ENCODE assay signal across 21 cellular contexts in genomic region chr1:117702654-117703053, GRCh38.
"Had no signal": no experiment of that assay in that cellular context is flagged by ENCODE, and none has a peak within 500 bp of the region (broad histone marks: within the 10 kb centered on the region; RNA-seq: fewer than 3 reads in every experiment).

No MANE protein-coding gene starts in this region.

- ATAC-seq: activated CD8-positive, alpha-beta T cell treated with anti-CD3 and anti-CD28 coated beads for 36 hours; activated T-helper 17 cell treated with anti-CD3 and anti-CD28 coated beads, Interleukin-2, amount 50 U/mL, for 72 hours; effector memory CD8-positive, alpha-beta T cell; esophagus mucosa; gastrocnemius medialis; natural killer cell; sciatic nerve; stimulated activated effector memory CD8-positive, alpha-beta T cell treated with anti-CD3 and anti-CD28 coated beads, Interleukin-12 subunit alpha, Interleukin-12 subunit beta, amount 100 ng/mL, for 72 hours had no signal

- DNase-seq: activated CD4-positive, alpha-beta T cell treated with anti-CD3 and anti-CD28 coated beads, Interleukin-2, amount 10 ng/mL, durations not matched to agents 7 days and 5 days; activated CD8-positive, alpha-beta T cell treated with anti-CD3 and anti-CD28 coated beads for 36 hours; activated T-cell treated with anti-CD3 and anti-CD28 coated beads, Interleukin-2, amount 50 U/mL, for 1 hour; central memory CD4-positive, alpha-beta T cell; dorsolateral prefrontal cortex; effector memory CD8-positive, alpha-beta T cell; gastrocnemius medialis; hippocampal formation; kidney glomerular epithelial cell; left ventricle myocardium inferior; midbrain; natural killer cell; small intestine; stimulated activated CD4-positive, alpha-beta T cell treated with anti-CD3 and anti-CD28 coated beads, Interleukin-2, amount 100 ng/mL, for 24 hours; T-helper 9 cell; transverse colon; uterus had no signal
